ENCODE assay signal across 11 cellular contexts in the genomic region with DNA sequence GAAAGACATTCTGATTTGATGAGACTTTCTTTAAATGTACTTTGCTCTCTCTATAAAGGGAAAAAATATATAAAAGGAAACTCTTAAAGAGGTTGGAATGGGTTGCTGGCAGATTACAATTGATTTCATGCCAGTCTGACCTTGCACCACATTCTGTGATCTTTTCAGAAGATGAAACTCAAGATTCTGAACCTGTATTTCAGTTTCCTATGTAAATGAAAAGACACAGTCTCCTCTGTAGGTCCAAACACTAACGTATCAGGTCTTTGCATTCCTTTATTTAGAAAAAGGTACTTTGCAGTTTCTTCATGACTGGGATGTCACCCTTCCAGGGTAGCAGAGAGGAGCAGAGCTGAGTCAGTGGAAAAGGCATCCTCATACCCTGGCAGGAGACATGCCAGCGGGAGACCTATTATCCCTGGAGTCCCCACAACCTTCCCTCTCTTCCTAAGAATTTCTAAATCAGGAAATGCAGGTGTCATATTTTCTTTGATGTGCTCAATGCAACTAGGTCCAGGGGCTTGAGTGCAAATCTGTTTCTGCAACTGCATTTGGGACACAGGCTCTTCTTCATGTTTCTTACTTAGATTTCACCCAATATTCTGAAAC.
DNase-seq lines count a peak whose midpoint lies in the region; ATAC-seq, FAIRE-seq and TF ChIP-seq lines count a peak whose summit lies in the region.
"Had no signal": no experiment of that assay in that cellular context is flagged by ENCODE, and none has a peak within 500 bp of the region (broad histone marks: within the 10 kb centered on the region; RNA-seq: fewer than 3 reads in every experiment).

No MANE protein-coding gene starts in this region.

- no peak overlapping the region for H2BK20ac ChIP-seq in IMR-90 (ENCODE audit: low read depth, low read length)

- H3K36me3 Mint-ChIP-seq in immature natural killer cell: no peaks in the 10 kb centered on the region
- peaks cover 0 to 15% (median 0%) of the 10 kb centered on the region in 5 donors for H3K36me3 Mint-ChIP-seq in naive thymus-derived CD4-positive, alpha-beta T cell

- no peak for TF ChIP-seq RAD21 in IMR-90 (IDR thresholded peaks at IDR 0.05; ENCODE audit: low read length)

- POLR2A ChIA-PET in IMR-90 (lab: Charles Lee; ENCODE audit: unreplicated experiment): no interaction called here
- POLR2A ChIA-PET in naive thymus-derived CD4-positive, alpha-beta T cell (lab: Charles Lee): no interaction called here

- H3K23ac ChIP-seq in IMR-90 (ENCODE audit: low read depth, low read length): no peak overlapping the region

- BruUV-seq in IMR-90 (replicated peaks; lab: Mats Ljungman, UMichigan): no TSS peak

- H3K79me1 ChIP-seq in IMR-90 (ENCODE audit: low read depth in 1 of 2, low read length in 2 of 2): no peaks in the 10 kb centered on the region

- H3K4me2 ChIP-seq in IMR-90 (ENCODE audit: low read depth, low read length): no peak overlapping the region

- no peak overlapping the region for H4K8ac ChIP-seq in IMR-90 (ENCODE audit: low read depth in 2 of 2, low read length in 2 of 2)

- no peak overlapping the region for H3K4me3 ChIP-seq in IMR-90 (ENCODE audit: insufficient read depth, low read depth, low read length)
- no peak overlapping the region for H3K4me3 ChIP-seq in foreskin fibroblast (ENCODE audit: low read depth in 1 of 2, low read length in 2 of 2)
- H3K4me3 ChIP-seq in naive thymus-derived CD4-positive, alpha-beta T cell (ENCODE audit: low read length): no peak overlapping the region
- H3K4me3 ChIP-seq: transverse colon had no signal

- H2AFZ ChIP-seq in IMR-90 (replicated peaks; ENCODE audit: low read length, poor library complexity): no peak overlapping the region
- H2AFZ ChIP-seq: parathyroid adenoma had no signal

- H3K56ac ChIP-seq in IMR-90 (ENCODE audit: extremely low read depth, insufficient read depth, low read length): no peak overlapping the region

- H2AK9ac ChIP-seq in IMR-90 (replicated peaks; ENCODE audit: low read depth, low read length, poor library complexity): no peak overlapping the region

- H3K27me3 Mint-ChIP-seq in immature natural killer cell (ENCODE audit: low read depth in 3 of 3): peaks cover 0 to 5% (median 0%) of the 10 kb centered on the region in 3 donors
- H3K27me3 Mint-ChIP-seq in naive thymus-derived CD4-positive, alpha-beta T cell: peaks cover 0 to 35% (median 2%) of the 10 kb centered on the region in 5 donors

- H3K27me3 ChIP-seq in IMR-90 (ENCODE audit: control insufficient read depth, insufficient read depth, low read length): no peaks in the 10 kb centered on the region
- H3K27me3 ChIP-seq in naive thymus-derived CD4-positive, alpha-beta T cell (ENCODE audit: control insufficient read depth in 2 of 2, insufficient read depth in 2 of 2, low read length in 2 of 2): no peaks in the 10 kb centered on the region
- H3K27me3 ChIP-seq: transverse colon had no signal

- H2BK120ac ChIP-seq in IMR-90 (ENCODE audit: low read depth, low read length): no peak overlapping the region

- in situ Hi-C loops in IMR-90 (cut with MboI; ENCODE audit: low sequenced_read_pairs): no loop called here

- H3K4me1 Mint-ChIP-seq in immature natural killer cell: peaks cover 6 to 16% of the 10 kb centered on the region in 2 donors
- peaks cover 0 to 45% (median 0%) of the 10 kb centered on the region in 7 donors for H3K4me1 Mint-ChIP-seq in naive thymus-derived CD4-positive, alpha-beta T cell

- CTCF ChIA-PET in IMR-90 (lab: Yijun Ruan, JAX): no interaction called here
- CTCF ChIA-PET in naive thymus-derived CD4-positive, alpha-beta T cell (lab: Charles Lee): no interaction called here

- H3K27ac ChIP-seq in IMR-90 (ENCODE audit: insufficient read depth, low read length): no peak overlapping the region
- no peak overlapping the region for H3K27ac ChIP-seq in naive thymus-derived CD4-positive, alpha-beta T cell (ENCODE audit: low read depth, low read length)
- H3K27ac ChIP-seq: parathyroid adenoma had no signal

- H3K4me1 ChIP-seq in IMR-90 (ENCODE audit: control insufficient read depth, insufficient read depth, low read length): peaks cover 2% of the 10 kb centered on the region; the same call in 1 of the 2 replicates
- peaks cover 0 to 28% of the 10 kb centered on the region in 2 donors for H3K4me1 ChIP-seq in naive thymus-derived CD4-positive, alpha-beta T cell (ENCODE audit: control insufficient read depth in 2 of 2, insufficient read depth in 2 of 2, low read length in 2 of 2)
- H3K4me1 ChIP-seq: parathyroid adenoma, transverse colon had no signal

- no peak overlapping the region for H2AK5ac ChIP-seq in IMR-90 (ENCODE audit: low read depth, low read length)

- H3K9ac ChIP-seq in IMR-90 (ENCODE audit: low read depth, low read length): no peak overlapping the region
- H3K9ac ChIP-seq: parathyroid adenoma had no signal

- dilution Hi-C loops in IMR-90 (cut with HindIII; ENCODE audit: low sequenced_read_pairs, unreplicated experiment): no loop called here

- no peak overlapping the region; the same call in 1 of the 2 replicates for H3K14ac ChIP-seq in IMR-90 (replicated peaks; ENCODE audit: low read depth, low read length)

- no peak overlapping the region for H4K5ac ChIP-seq in IMR-90 (ENCODE audit: low read depth, low read length)

- no peaks in the 10 kb centered on the region for H3K9me1 ChIP-seq in IMR-90 (ENCODE audit: insufficient read depth, low read length)

- H2BK15ac ChIP-seq in IMR-90 (ENCODE audit: low read depth, low read length): no peak overlapping the region

- no peaks in the 10 kb centered on the region for H3K9me3 Mint-ChIP-seq in immature natural killer cell
- H3K9me3 Mint-ChIP-seq in naive thymus-derived CD4-positive, alpha-beta T cell: peaks cover 0 to 11% (median 0%) of the 10 kb centered on the region in 11 donors

- peak overlapping the region in 1 of 5 donors; percentile 71 for H3K4me3 Mint-ChIP-seq in immature natural killer cell
- H3K4me3 Mint-ChIP-seq in naive thymus-derived CD4-positive, alpha-beta T cell: peak overlapping the region in 1 of 10 donors; percentile 65

- TF ChIP-seq CTCF in IMR-90 (conservative IDR thresholded peaks at IDR 0.05; ENCODE audit: low read depth, low read length) (no peak), foreskin fibroblast (IDR thresholded peaks at IDR 0.05; ENCODE audit: low read depth, low read length) (no peak)

- peak; percentile 36 for FAIRE-seq in GM12892 (lab: Jason Lieb, UNC)

- H3K4ac ChIP-seq in IMR-90 (ENCODE audit: low read depth, low read length): no peak overlapping the region; the same call in 1 of the 2 replicates

- H4K91ac ChIP-seq in IMR-90 (ENCODE audit: insufficient read depth, low read depth, low read length): 0 out of 2 replicates have a peak overlapping the region, but pooled peaks have one; percentile 28

- no peaks in the 10 kb centered on the region for H4K20me1 ChIP-seq in IMR-90 (ENCODE audit: insufficient read depth, low read length)

- no CpG with 5 or more reads among the region's 2 CpGs for WGBS in IMR-90 (ENCODE audit: extremely low coverage in 2 of 2, insufficient read length in 1 of 2), 2 experiments

- intact Hi-C loops in IMR-90 (cut with micrococcal nuclease): no loop called here
- intact Hi-C loops in naive thymus-derived CD4-positive, alpha-beta T cell (cut with micrococcal nuclease): no loop called here

- TF ChIP-seq POLR2A in GM12892 (IDR thresholded peaks at IDR 0.05; ENCODE audit: low read depth, low read length) (peak; percentile 13; the same call in 1 of the 2 replicates), IMR-90 (IDR thresholded peaks at IDR 0.05; ENCODE audit: low read depth, low read length) (no peak)

- peak overlapping the region in 4 of 6 donors; percentile 12 to 97 (median 92) for H3K27ac Mint-ChIP-seq in immature natural killer cell
- peak overlapping the region in 1 of 9 donors; percentile 86 for H3K27ac Mint-ChIP-seq in naive thymus-derived CD4-positive, alpha-beta T cell

- H3K9me3 ChIP-seq in IMR-90 (ENCODE audit: control insufficient read depth, insufficient read depth, low read length): no peaks in the 10 kb centered on the region
- no peaks in the 10 kb centered on the region for H3K9me3 ChIP-seq in naive thymus-derived CD4-positive, alpha-beta T cell (ENCODE audit: control insufficient read depth in 2 of 3, low read length in 3 of 3)
- H3K9me3 ChIP-seq: transverse colon had no signal

- 0 out of 2 replicates have a peak, but pooled peaks cover 2% of the 10 kb centered on the region for H3K36me3 ChIP-seq in IMR-90 (ENCODE audit: control insufficient read depth, insufficient read depth, low read length)
- no peaks in the 10 kb centered on the region for H3K36me3 ChIP-seq in naive thymus-derived CD4-positive, alpha-beta T cell (ENCODE audit: control insufficient read depth in 2 of 3, insufficient read depth in 3 of 3, low read length in 3 of 3)
- H3K36me3 ChIP-seq: transverse colon had no signal

- H2BK5ac ChIP-seq in IMR-90 (ENCODE audit: low read depth, low read length, poor library complexity, severe bottlenecking): no peak overlapping the region

- DNase-seq in GM12892 (ENCODE audit: insufficient read length) (no peak), IMR-90 (no peak), immature natural killer cell (no peak), foreskin fibroblast (no peak), cerebellar cortex (ENCODE audit: low spot score) (no peak)
- DNase-seq in naive thymus-derived CD4-positive, alpha-beta T cell: no peak
- DNase-seq: erythroblast, transverse colon had no signal

- peak; percentile 45 for ATAC-seq in GM21528 (IDR thresholded peaks at IDR 0.05; ENCODE audit: low FRiP score, unreplicated experiment)
- ATAC-seq in IMR-90 (ENCODE audit: low read depth): no peak
- no peak for ATAC-seq in HG03460 (IDR thresholded peaks at IDR 0.05; ENCODE audit: unreplicated experiment)
- ATAC-seq in naive thymus-derived CD4-positive, alpha-beta T cell: no peak

- no peak overlapping the region; the same call in 1 of the 2 replicates for H3K18ac ChIP-seq in IMR-90 (ENCODE audit: low read depth, low read length)

TF ChIP-seq in IMR-90, 13 proteins besides CTCF, POLR2A, EP300 and RAD21 (continues in another document):
- no peak for TF ChIP-seq NFE2L2 (IDR thresholded peaks at IDR 0.05; ENCODE audit: low read depth, low read length)
- no peak for TF ChIP-seq BHLHE40 (IDR thresholded peaks at IDR 0.05; ENCODE audit: low read depth, low read length)
- no peak for TF ChIP-seq MXI1 (IDR thresholded peaks at IDR 0.05; ENCODE audit: borderline replicate concordance, low read depth, low read length)
- TF ChIP-seq FOS (IDR thresholded peaks at IDR 0.05; ENCODE audit: low read depth, low read length): no peak
- TF ChIP-seq, protein P1, sequence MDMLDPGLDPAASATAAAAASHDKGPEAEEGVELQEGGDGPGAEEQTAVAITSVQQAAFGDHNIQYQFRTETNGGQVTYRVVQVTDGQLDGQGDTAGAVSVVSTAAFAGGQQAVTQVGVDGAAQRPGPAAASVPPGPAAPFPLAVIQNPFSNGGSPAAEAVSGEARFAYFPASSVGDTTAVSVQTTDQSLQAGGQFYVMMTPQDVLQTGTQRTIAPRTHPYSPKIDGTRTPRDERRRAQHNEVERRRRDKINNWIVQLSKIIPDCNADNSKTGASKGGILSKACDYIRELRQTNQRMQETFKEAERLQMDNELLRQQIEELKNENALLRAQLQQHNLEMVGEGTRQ (IDR thresholded peaks at IDR 0.05; ENCODE audit: low read depth, low read length): no peak
- TF ChIP-seq CHD1 (IDR thresholded peaks at IDR 0.05; ENCODE audit: low read depth, low read length): no peak
- TF ChIP-seq MAFK (IDR thresholded peaks at IDR 0.05; ENCODE audit: low read depth, low read length): no peak
